Comparison of ENCODE assay signal across 8 cellular contexts in the genomic region with DNA sequence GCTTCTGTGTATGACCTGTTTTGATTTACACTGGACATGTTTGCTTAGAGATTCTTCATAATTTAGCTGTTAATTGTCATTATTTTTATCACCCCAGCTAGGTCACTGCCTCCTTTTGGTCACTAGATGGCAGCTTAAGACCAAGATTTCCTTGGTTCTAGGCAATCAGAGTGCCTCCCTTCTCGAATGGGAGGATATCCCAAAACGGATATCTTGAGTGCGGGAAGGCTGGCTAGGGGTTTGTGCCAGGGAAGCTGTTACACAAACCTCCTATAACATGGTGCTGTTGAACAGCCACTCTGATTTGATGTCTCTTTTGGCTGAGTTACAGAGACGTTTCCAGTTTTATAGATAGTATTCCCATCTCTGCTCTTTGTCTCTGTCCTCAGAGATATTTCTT.
DNase-seq lines count a peak whose midpoint lies in the region; ATAC-seq and TF ChIP-seq lines count a peak whose summit lies in the region.

No MANE protein-coding gene starts in this region.

- H3K27ac ChIP-seq in cardiac muscle cell (no peak overlapping the region), right atrium auricular region (no peak overlapping the region), mesenchymal stem cell (ENCODE audit: low read length, poor library complexity, severe bottlenecking) (no peak overlapping the region)

- no peak overlapping the region for H4K91ac ChIP-seq in mesenchymal stem cell (ENCODE audit: low read length)

- H3K14ac ChIP-seq in mesenchymal stem cell (ENCODE audit: low read length in 2 of 2): no peak overlapping the region

- no peak overlapping the region for H2AFZ ChIP-seq in mesenchymal stem cell (ENCODE audit: low read depth, low read length)

- H2BK12ac ChIP-seq in mesenchymal stem cell (ENCODE audit: low read length in 2 of 2): no peak overlapping the region

- no peaks in the 10 kb centered on the region for H3K36me3 ChIP-seq in cardiac muscle cell
- no peaks in the 10 kb centered on the region for H3K36me3 ChIP-seq in right atrium auricular region
- H3K36me3 ChIP-seq in mesenchymal stem cell (ENCODE audit: control insufficient read depth in 1 of 2, insufficient read depth in 2 of 2, low read depth in 1 of 2, low read length in 2 of 2): no peaks in the 10 kb centered on the region

- H3K23ac ChIP-seq in mesenchymal stem cell (ENCODE audit: low read length in 2 of 2): no peak overlapping the region

- TF ChIP-seq CTCF in cardiac muscle cell (IDR thresholded peaks at IDR 0.05; ENCODE audit: low read depth, low read length): peak; percentile 81
- TF ChIP-seq CTCF in right atrium auricular region (IDR thresholded peaks at IDR 0.05): peak in 1 of 2 donors; percentile 68

- H3K9me3 ChIP-seq in cardiac muscle cell (ENCODE audit: low read depth) (no peaks in the 10 kb centered on the region), right atrium auricular region (peaks cover 0 to 6% of the 10 kb centered on the region in 2 donors), mesenchymal stem cell (ENCODE audit: control insufficient read depth, low read length) (no peaks in the 10 kb centered on the region)

- ATAC-seq in GM21390 (IDR thresholded peaks at IDR 0.05; ENCODE audit: unreplicated experiment) (peak; percentile 89), HG03521 (IDR thresholded peaks at IDR 0.05; ENCODE audit: unreplicated experiment) (peak; percentile 79)

- H2BK5ac ChIP-seq in mesenchymal stem cell (ENCODE audit: low read depth, low read length, poor library complexity, severe bottlenecking): no peak overlapping the region

- H3K9ac ChIP-seq in mesenchymal stem cell (ENCODE audit: low read length): peak overlapping the region; percentile 50

- H3K4me1 ChIP-seq in cardiac muscle cell (ENCODE audit: low read depth) (no peaks in the 10 kb centered on the region), right atrium auricular region (no peaks in the 10 kb centered on the region), mesenchymal stem cell (ENCODE audit: control insufficient read depth, insufficient read depth, low read depth, low read length) (no peaks in the 10 kb centered on the region)

- DNase-seq in cardiac muscle cell (ENCODE audit: low read depth in 1 of 2, low spot score in 1 of 2) (peak; percentile 65 to 69), right atrium auricular region (ENCODE audit: low spot score) (no peak), NOMO-1 treated with DMSO at 0.1 percent for 48 hours (lab: John Stamatoyannopoulos, UW; ENCODE audit: unreplicated experiment) (peak; percentile 25), dedifferentiated amniotic fluid mesenchymal stem cell (ENCODE audit: extremely low spot score) (peak; percentile 41), mesenchymal stem cell (peak; percentile 54), UCSD-AML1 (lab: John Stamatoyannopoulos, UW; ENCODE audit: unreplicated experiment) (no peak)

- H3K18ac ChIP-seq in mesenchymal stem cell (ENCODE audit: low read depth in 1 of 2, low read length in 2 of 2): no peak overlapping the region

- H3K4me3 ChIP-seq in cardiac muscle cell: no peak overlapping the region
- H3K4me3 ChIP-seq in right atrium auricular region: no peak overlapping the region
- no peak overlapping the region for H3K4me3 ChIP-seq in mesenchymal stem cell (ENCODE audit: insufficient read depth in 1 of 2, low read depth in 1 of 2, low read length in 2 of 2)

- no peak overlapping the region for H3K4me2 ChIP-seq in mesenchymal stem cell (ENCODE audit: low read length, poor library complexity, severe bottlenecking)

- H3K27me3 ChIP-seq in cardiac muscle cell (no peaks in the 10 kb centered on the region), right atrium auricular region (no peaks in the 10 kb centered on the region), mesenchymal stem cell (ENCODE audit: control insufficient read depth in 1 of 2, insufficient read depth in 1 of 2, low read length in 2 of 2) (peaks cover 0 to 3% of the 10 kb centered on the region in 2 experiments)

- H3K79me1 ChIP-seq in mesenchymal stem cell (replicated peaks; ENCODE audit: low read length, poor library complexity, severe bottlenecking): no peaks in the 10 kb centered on the region

- H2BK15ac ChIP-seq in mesenchymal stem cell (ENCODE audit: low read depth, poor library complexity, severe bottlenecking): no peak overlapping the region

- 4% methylated on average over 4 of the region's 4 CpGs for WGBS in mesenchymal stem cell

- no peak overlapping the region for H3K4ac ChIP-seq in mesenchymal stem cell (ENCODE audit: low read depth in 1 of 2, low read length in 2 of 2)

- no peak overlapping the region for H2BK120ac ChIP-seq in mesenchymal stem cell (ENCODE audit: low read depth, low read length)

- H2AK5ac ChIP-seq in mesenchymal stem cell (ENCODE audit: low read length, severe bottlenecking): no peak overlapping the region

- H4K8ac ChIP-seq in mesenchymal stem cell (ENCODE audit: low read length): no peak overlapping the region

Comparison
In these comparisons a context has a peak if more than half of its experiments do, and no peak if none do; other contexts are left out.
1. DNase-seq: peak in cardiac muscle cell (2 of 2), NOMO-1 treated with DMSO at 0.1 percent for 48 hours (single experiment), dedifferentiated amniotic fluid mesenchymal stem cell (single experiment) and mesenchymal stem cell (single experiment); none in right atrium auricular region (single experiment) and UCSD-AML1 (single experiment).